Comparison of ENCODE assay signal across 17 cellular contexts in genomic region chrX:148658115-148658725, GRCh38.
"Had no signal": no experiment of that assay in that cellular context is flagged by ENCODE, and none has a peak within 500 bp of the region (broad histone marks: within the 10 kb centered on the region; RNA-seq: fewer than 3 reads in every experiment).

No MANE protein-coding gene starts in this region.

- H3K27me3 Mint-ChIP-seq: stimulated activated naive B cell treated with anti-CD40 and anti-IgM and Interleukin-4, amounts not matched to agents 10 μg/mL and 1 μg/mL and 100 μg/mL, for 72 hours had no signal

- H3K9me3 ChIP-seq: tibial nerve, uterus had no signal

- ATAC-seq: activated T-helper 17 cell treated with anti-CD3 and anti-CD28 coated beads, Interleukin-2, amount 50 U/mL, for 72 hours; left ventricle myocardium superior; natural killer cell; stimulated activated naive B cell treated with anti-CD40 and anti-IgM and Interleukin-4, amounts not matched to agents 10 μg/mL and 1 μg/mL and 100 μg/mL, for 72 hours had no signal

- H3K9me3 Mint-ChIP-seq: stimulated activated naive B cell treated with anti-CD40 and anti-IgM and Interleukin-4, amounts not matched to agents 10 μg/mL and 1 μg/mL and 100 μg/mL, for 72 hours had no signal

- DNase-seq: activated CD4-positive, alpha-beta T cell treated with anti-CD3 and anti-CD28 coated beads, Interleukin-2, amount 50 U/mL, for 48 hours; activated CD4-positive, CD25-positive, alpha-beta regulatory T cell treated with anti-CD3 and anti-CD28 coated beads, Interleukin-2, amount 50 U/mL, for 72 hours; activated naive CD4-positive, alpha-beta T cell treated with anti-CD3 and anti-CD28 coated beads, Interleukin-2, amount 50 U/mL, for 16 hours; erythroblast; hypothalamus; kidney; left ventricle myocardium superior; mesenchymal stem cell; natural killer cell; retina; stimulated activated CD4-positive, alpha-beta T cell treated with anti-CD3 and anti-CD28 coated beads, Interleukin-15, amount 100 ng/mL, for 24 hours; stimulated activated CD4-positive, alpha-beta T cell treated with anti-CD3 and anti-CD28 coated beads, Interleukin-4, amount 100 ng/mL, for 1 hour; stimulated activated naive B cell treated with anti-CD40 and anti-IgM and Interleukin-4, amounts not matched to agents 10 μg/mL and 1 μg/mL and 100 μg/mL, for 72 hours; T-helper 9 cell; uterus had no signal

- H3K36me3 Mint-ChIP-seq: natural killer cell; stimulated activated naive B cell treated with anti-CD40 and anti-IgM and Interleukin-4, amounts not matched to agents 10 μg/mL and 1 μg/mL and 100 μg/mL, for 72 hours had no signal

- H3K4me1 ChIP-seq: tibial nerve, uterus had no signal

- H3K27ac ChIP-seq: tibial nerve, uterus had no signal

- H3K27ac Mint-ChIP-seq: activated T-helper 17 cell treated with anti-CD3 and anti-CD28 coated beads, Interleukin-2, amount 50 U/mL, for 72 hours; natural killer cell; stimulated activated naive B cell treated with anti-CD40 and anti-IgM and Interleukin-4, amounts not matched to agents 10 μg/mL and 1 μg/mL and 100 μg/mL, for 72 hours had no signal

- H3K4me1 Mint-ChIP-seq: activated T-helper 17 cell treated with anti-CD3 and anti-CD28 coated beads, Interleukin-2, amount 50 U/mL, for 72 hours; natural killer cell; stimulated activated naive B cell treated with anti-CD40 and anti-IgM and Interleukin-4, amounts not matched to agents 10 μg/mL and 1 μg/mL and 100 μg/mL, for 72 hours had no signal

- H3K4me3 ChIP-seq: tibial nerve, uterus had no signal

- H3K36me3 ChIP-seq: tibial nerve, uterus had no signal

- H3K4me3 Mint-ChIP-seq: activated T-helper 17 cell treated with anti-CD3 and anti-CD28 coated beads, Interleukin-2, amount 50 U/mL, for 72 hours; natural killer cell; stimulated activated naive B cell treated with anti-CD40 and anti-IgM and Interleukin-4, amounts not matched to agents 10 μg/mL and 1 μg/mL and 100 μg/mL, for 72 hours had no signal

- H3K27me3 ChIP-seq: tibial nerve, uterus had no signal
